In genomic region chr17:17836818-17837379, GRCh38 we compare ENCODE assay signal across 8 cellular contexts. TPM values are rescaled to one million over a fixed set of nuclear protein-coding genes. Genes with fewer than 3 reads are reported as not detected.
DNase-seq lines count a peak whose midpoint lies in the region; ATAC-seq and TF ChIP-seq lines count a peak whose summit lies in the region.

SREBF1 (minus strand) TSS chr17:17836986; CDS start chr17:17836817, 169 bp downstream.

- ATAC-seq in GM18498 (IDR thresholded peaks at IDR 0.05; ENCODE audit: unreplicated experiment) (peak; percentile 32), HG02943 (IDR thresholded peaks at IDR 0.05; ENCODE audit: low read depth, unreplicated experiment) (peak; percentile 16), Panc1 (peak; percentile 27)

- no peaks in the 10 kb centered on the region for H3K9me3 ChIP-seq in Panc1 (ENCODE audit: control insufficient read depth, insufficient read depth, low read depth, low read length)

- H3K27ac ChIP-seq in Panc1 (ENCODE audit: low read length) = peak within 1 kb of the TSS; percentile 98

- DNase-seq in 8988T = peak; percentile 75
- no peak for DNase-seq in Panc1 (ENCODE audit: low read depth, low spot score)
- peak; percentile 58 for DNase-seq in activated naive CD4-positive, alpha-beta T cell treated with Interleukin-2 at 50 U/mL for 16 hours
- DNase-seq in globus pallidus (ENCODE audit: low spot score) = peak; percentile 75
- peak; percentile 58 for DNase-seq in occipital lobe (lab: John Stamatoyannopoulos, UW)
- DNase-seq in ureter (ENCODE audit: low spot score) = no peak

- peaks cover 59% of the 10 kb centered on the region for H3K4me1 ChIP-seq in Panc1 (ENCODE audit: control insufficient read depth, insufficient read depth, low read length)

- CTCF ChIA-PET in Panc1 (lab: Charles Lee) = no interaction called here

- 0 out of 2 replicates have a peak, but pooled peaks cover 2% of the 10 kb centered on the region for H3K36me3 ChIP-seq in Panc1 (ENCODE audit: control insufficient read depth, insufficient read depth, low read length)

- intact Hi-C loops in Panc1 (cut with micrococcal nuclease; ENCODE audit: unreplicated experiment) = no loop called here

- POLR2A ChIA-PET in Panc1 (lab: Charles Lee) = interaction anchor here (0.6 to 1.5 kb wide), 3 partner anchors 9 to 153 kb away, joined by 4 to 7 read pairs (median 5); no protein-coding TSS in a partner anchor

- H3K4me3 ChIP-seq in Panc1 (ENCODE audit: low read depth in 2 of 2, low read length in 2 of 2) = peak within 1 kb of the TSS; percentile 64 to 72

- in situ Hi-C loops in Panc1 (cut with HindIII; ENCODE audit: low pct_unique_long_range_greater_than_20kb, low sequenced_read_pairs) = no loop called here

- no peak for TF ChIP-seq CTCF in Panc1 (IDR thresholded peaks at IDR 0.05)

- no TSS peak for BruUV-seq in Panc1 (replicated peaks; lab: Mats Ljungman, UMichigan)

- no peaks in the 10 kb centered on the region for H3K27me3 ChIP-seq in Panc1 (ENCODE audit: control insufficient read depth, insufficient read depth, low read length)

RNA-seq across cellular contexts. Expression of gene SREBF1, which starts in this region (rescaled TPM):
- 230 TPM for total RNA-seq in Panc1 (2021; ENCODE audit: unreplicated experiment)
- 434 TPM for polyA plus RNA-seq in Panc1 (2012; ENCODE audit: insufficient read length)
- total RNA-seq in occipital lobe = 12.6 TPM
- total RNA-seq in ureter = 127 TPM

Comparison
In these comparisons a context has a peak if more than half of its experiments do, and no peak if none do; other contexts are left out.
1. DNase-seq: peak in 8988T (single experiment), activated naive CD4-positive, alpha-beta T cell treated with Interleukin-2 at 50 U/mL for 16 hours (single experiment), globus pallidus (single experiment) and occipital lobe (single experiment); none in Panc1 (single experiment) and ureter (single experiment).
2. Peak in every context shown above with its lines, with median percentiles within 50 percentile points of each other: ATAC-seq.